In genomic region chr12:93922583-93923006, GRCh38 we compare ENCODE assay signal across 25 cellular contexts.
"Had no signal": no experiment of that assay in that cellular context is flagged by ENCODE, and none has a peak within 500 bp of the region (broad histone marks: within the 10 kb centered on the region; RNA-seq: fewer than 3 reads in every experiment).

No MANE protein-coding gene starts in this region.

- H3K4me3 ChIP-seq: body of pancreas, tibial artery had no signal

- H3K27me3 Mint-ChIP-seq: activated B cell treated with CpG ODN at 0.5 μM for 24 hours; activated CD4-positive, alpha-beta memory T cell treated with anti-CD3 and anti-CD28 coated beads for 36 hours; activated naive CD8-positive, alpha-beta T cell treated with anti-CD3 and anti-CD28 coated beads for 36 hours; progenitor cell of endocrine pancreas had no signal

- H3K36me3 ChIP-seq: tibial artery had no signal

- H3K27ac Mint-ChIP-seq: activated B cell treated with CpG ODN at 0.5 μM for 24 hours; activated CD4-positive, alpha-beta memory T cell treated with anti-CD3 and anti-CD28 coated beads for 36 hours; activated naive CD8-positive, alpha-beta T cell treated with anti-CD3 and anti-CD28 coated beads for 36 hours; activated T-helper 1 cell treated with anti-CD3 and anti-CD28 coated beads, Interleukin-12 subunit alpha, Interleukin-12 subunit beta, Interleukin-2, Interleukin-4 antibody, amounts not matched to agents 30 ng/mL and 10 ng/mL and 1 ng/mL, durations not matched to agents 14 hours and 24 hours and 36 hours; nephron progenitor cell; progenitor cell of endocrine pancreas; T-helper 1 cell treated with Interleukin-12 subunit alpha and Interleukin-12 subunit beta and Interleukin-4 antibody, amounts not matched to agents 30 μg/mL and 1 μg/mL, for 36 hours had no signal

- FAIRE-seq: urothelium cell line had no signal

- H3K4me1 ChIP-seq: body of pancreas had no signal

- DNase-seq: activated B cell treated with CpG ODN at 0.5 μM for 24 hours; activated CD4-positive, alpha-beta memory T cell treated with anti-CD3 and anti-CD28 coated beads for 36 hours; activated CD4-positive, alpha-beta T cell treated with anti-CD3 and anti-CD28 coated beads for 4 hours; activated gamma-delta T cell treated with Interleukin-2 at 50 U/mL for 16 hours; activated naive CD8-positive, alpha-beta T cell treated with anti-CD3 and anti-CD28 coated beads for 36 hours; activated T-cell treated with anti-CD3 and anti-CD28 coated beads for 4 hours; body of pancreas; dermis blood vessel endothelial cell; foreskin melanocyte; hypothalamus; islet precursor cell; midbrain; nephron progenitor cell; nucleus accumbens; stimulated activated CD4-positive, alpha-beta T cell treated with anti-CD3 and anti-CD28 coated beads, Interleukin-12 subunit alpha, Interleukin-12 subunit beta, amount 100 ng/mL, for 4 hours; stimulated activated CD4-positive, alpha-beta T cell treated with anti-CD3 and anti-CD28 coated beads, Interleukin-1b, Interleukin-23, amount 100 ng/mL, for 48 hours; stimulated activated CD8-positive, alpha-beta memory T cell treated with anti-CD3 and anti-CD28 coated beads, Interleukin-4, amount 100 ng/mL, for 48 hours; stimulated activated naive CD4-positive, alpha-beta T cell had no signal

- H3K27ac ChIP-seq: body of pancreas, epithelial cell of prostate, tibial artery had no signal

- H3K27me3 ChIP-seq: body of pancreas, tibial artery had no signal

- H3K36me3 Mint-ChIP-seq: activated CD4-positive, alpha-beta memory T cell treated with anti-CD3 and anti-CD28 coated beads for 36 hours had no signal

- ATAC-seq: body of pancreas, left lobe of liver had no signal

- H3K4me3 Mint-ChIP-seq: activated B cell treated with CpG ODN at 0.5 μM for 24 hours; activated CD4-positive, alpha-beta memory T cell treated with anti-CD3 and anti-CD28 coated beads for 36 hours; activated naive CD8-positive, alpha-beta T cell treated with anti-CD3 and anti-CD28 coated beads for 36 hours; activated T-helper 1 cell treated with anti-CD3 and anti-CD28 coated beads, Interleukin-12 subunit alpha, Interleukin-12 subunit beta, Interleukin-2, Interleukin-4 antibody, amounts not matched to agents 30 ng/mL and 10 ng/mL and 1 ng/mL, durations not matched to agents 14 hours and 24 hours and 36 hours; nephron progenitor cell; T-helper 1 cell treated with Interleukin-12 subunit alpha and Interleukin-12 subunit beta and Interleukin-4 antibody, amounts not matched to agents 30 μg/mL and 1 μg/mL, for 36 hours had no signal

- H3K4me1 Mint-ChIP-seq: activated B cell treated with CpG ODN at 0.5 μM for 24 hours, nephron progenitor cell had no signal
